ENCODE assay signal across 4 cellular contexts in the genomic region with DNA sequence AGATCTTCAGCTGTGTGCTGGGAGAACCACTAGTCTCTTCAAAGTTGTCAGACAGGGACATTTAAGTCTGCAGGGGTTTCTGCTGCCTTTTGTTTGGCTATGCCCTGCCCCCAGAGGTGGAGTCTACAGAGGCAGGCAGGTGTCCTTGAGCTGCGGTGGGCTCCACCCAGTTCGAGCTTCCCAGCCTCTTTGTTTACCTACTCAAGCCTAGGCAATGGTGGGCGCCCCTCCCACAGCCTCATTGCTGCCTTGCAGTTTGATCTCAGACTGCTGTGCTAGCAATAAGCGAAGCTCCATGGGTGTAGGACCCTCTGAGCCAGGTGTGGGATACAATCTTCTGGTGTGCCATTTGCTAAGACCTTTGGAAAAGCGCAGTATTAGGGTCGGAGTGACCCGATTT. TPM values are rescaled to one million over a fixed set of nuclear protein-coding genes. Genes with fewer than 3 reads are reported as not detected.
"Had no signal": no experiment of that assay in that cellular context is flagged by ENCODE, and none has a peak within 500 bp of the region (broad histone marks: within the 10 kb centered on the region; RNA-seq: fewer than 3 reads in every experiment).

No MANE protein-coding gene starts in this region.

RNA-seq across cellular contexts. Expression of a gene that starts 54.4 kb away (rescaled TPM):
- total RNA-seq: LHCN-M2, M059J, MCF 10A, NCI-H460 had no signal
